24 cellular contexts compared by ENCODE assay signal in the genomic region with DNA sequence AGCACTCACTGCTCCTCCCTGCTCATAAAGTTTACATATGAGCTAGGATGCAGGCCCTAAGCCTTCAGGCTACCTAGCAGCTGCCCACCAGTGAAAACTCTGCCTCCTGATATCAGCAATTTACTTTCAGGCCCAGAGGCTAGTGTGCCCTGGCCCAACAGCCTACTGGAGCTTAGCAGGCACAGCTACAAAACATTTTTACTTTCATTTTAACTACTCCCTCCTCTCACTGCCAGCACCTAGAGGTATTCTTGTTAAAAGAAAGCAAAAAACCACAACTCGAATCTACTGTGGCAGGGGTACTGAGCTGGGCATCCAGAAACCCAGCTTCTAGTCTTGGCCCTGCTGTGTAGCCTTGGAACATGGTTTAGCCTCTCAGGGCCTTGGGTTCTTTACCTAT. TPM values are rescaled to one million over a fixed set of nuclear protein-coding genes. Genes with fewer than 3 reads are reported as not detected.
DNase-seq lines count a peak whose midpoint lies in the region; ATAC-seq lines count a peak whose summit lies in the region.
"Had no signal": no experiment of that assay in that cellular context is flagged by ENCODE, and none has a peak within 500 bp of the region (broad histone marks: within the 10 kb centered on the region; RNA-seq: fewer than 3 reads in every experiment).

No MANE protein-coding gene starts in this region.

- H3K36me3 Mint-ChIP-seq in activated T-cell treated with anti-CD3 and anti-CD28 coated beads, Interleukin-2, amount 50 U/mL, for 72 hours (ENCODE audit: insufficient read depth in 2 of 2) = no peaks in the 10 kb centered on the region
- no peaks in the 10 kb centered on the region for H3K36me3 Mint-ChIP-seq in activated T-cell treated with anti-CD3 and anti-CD28 coated beads, Interleukin-2, amount 50 U/mL, for 24 hours (ENCODE audit: low read depth)
- H3K36me3 Mint-ChIP-seq in stimulated activated effector memory CD8-positive, alpha-beta T cell treated with anti-CD3 and anti-CD28 coated beads, Interleukin-12 subunit alpha, Interleukin-12 subunit beta, amount 100 ng/mL, for 72 hours = no peaks in the 10 kb centered on the region
- H3K36me3 Mint-ChIP-seq: activated naive CD4-positive, alpha-beta T cell treated with anti-CD3 and anti-CD28 coated beads, Interleukin-2, amount 50 U/mL, for 24 hours had no signal

- H3K27ac Mint-ChIP-seq in activated T-cell treated with anti-CD3 and anti-CD28 coated beads, Interleukin-2, amount 50 U/mL, for 72 hours = no peak overlapping the region
- H3K27ac Mint-ChIP-seq in activated T-cell treated with anti-CD3 and anti-CD28 coated beads, Interleukin-2, amount 50 U/mL, for 24 hours = no peak overlapping the region
- H3K27ac Mint-ChIP-seq in stimulated activated effector memory CD8-positive, alpha-beta T cell treated with anti-CD3 and anti-CD28 coated beads, Interleukin-12 subunit alpha, Interleukin-12 subunit beta, amount 100 ng/mL, for 72 hours = no peak overlapping the region
- H3K27ac Mint-ChIP-seq: activated naive CD4-positive, alpha-beta T cell treated with anti-CD3 and anti-CD28 coated beads, Interleukin-2, amount 50 U/mL, for 24 hours; activated T-helper 1 cell treated with anti-CD3 and anti-CD28 coated beads, Interleukin-12 subunit alpha, Interleukin-12 subunit beta, Interleukin-2, Interleukin-4 antibody, amounts not matched to agents 30 ng/mL and 10 ng/mL and 1 ng/mL, durations not matched to agents 14 hours and 24 hours and 36 hours had no signal

- H3K27me3 Mint-ChIP-seq in activated T-cell treated with anti-CD3 and anti-CD28 coated beads, Interleukin-2, amount 50 U/mL, for 72 hours (ENCODE audit: low read depth) = peaks cover 19% of the 10 kb centered on the region
- H3K27me3 Mint-ChIP-seq in activated T-cell treated with anti-CD3 and anti-CD28 coated beads, Interleukin-2, amount 50 U/mL, for 24 hours = peaks cover 43% of the 10 kb centered on the region

- no peak for DNase-seq in activated T-cell treated with anti-CD3 and anti-CD28 coated beads, Interleukin-2, amount 50 U/mL, for 72 hours
- DNase-seq in activated T-cell treated with anti-CD3 and anti-CD28 coated beads, Interleukin-2, amount 50 U/mL, for 24 hours = no peak
- no peak for DNase-seq in stimulated activated effector memory CD8-positive, alpha-beta T cell treated with anti-CD3 and anti-CD28 coated beads, Interleukin-12 subunit alpha, Interleukin-12 subunit beta, amount 100 ng/mL, for 72 hours (ENCODE audit: low spot score in 2 of 2)
- DNase-seq in posterior vena cava (ENCODE audit: low spot score) (no peak), NCI-H1048 (lab: John Stamatoyannopoulos, UW) (no peak), NCI-H748 treated with DMSO at 0.1 percent for 48 hours (lab: John Stamatoyannopoulos, UW) (no peak)
- DNase-seq: anterior cingulate cortex, Calu3, dermis blood vessel endothelial cell, EL, glutamatergic neuron, kidney glomerular epithelial cell, mammary epithelial cell, NCI-H446 treated with DMSO at 0.1 percent for 48 hours had no signal

- intact Hi-C loops in posterior vena cava (cut with DNase I) = no loop called here

- peak overlapping the region; percentile 9 to 12 for H3K4me3 Mint-ChIP-seq in activated T-cell treated with anti-CD3 and anti-CD28 coated beads, Interleukin-2, amount 50 U/mL, for 72 hours
- no peak overlapping the region for H3K4me3 Mint-ChIP-seq in activated T-cell treated with anti-CD3 and anti-CD28 coated beads, Interleukin-2, amount 50 U/mL, for 24 hours
- H3K4me3 Mint-ChIP-seq in stimulated activated effector memory CD8-positive, alpha-beta T cell treated with anti-CD3 and anti-CD28 coated beads, Interleukin-12 subunit alpha, Interleukin-12 subunit beta, amount 100 ng/mL, for 72 hours = no peak overlapping the region
- H3K4me3 Mint-ChIP-seq: activated naive CD4-positive, alpha-beta T cell treated with anti-CD3 and anti-CD28 coated beads, Interleukin-2, amount 50 U/mL, for 24 hours; activated T-helper 1 cell treated with anti-CD3 and anti-CD28 coated beads, Interleukin-12 subunit alpha, Interleukin-12 subunit beta, Interleukin-2, Interleukin-4 antibody, amounts not matched to agents 30 ng/mL and 10 ng/mL and 1 ng/mL, durations not matched to agents 14 hours and 24 hours and 36 hours had no signal

- peaks cover 11% of the 10 kb centered on the region for H3K4me1 Mint-ChIP-seq in activated T-cell treated with anti-CD3 and anti-CD28 coated beads, Interleukin-2, amount 50 U/mL, for 72 hours (ENCODE audit: low read depth)
- H3K4me1 Mint-ChIP-seq in activated T-cell treated with anti-CD3 and anti-CD28 coated beads, Interleukin-2, amount 50 U/mL, for 24 hours (ENCODE audit: low read depth) = no peaks in the 10 kb centered on the region
- H3K4me1 Mint-ChIP-seq in stimulated activated effector memory CD8-positive, alpha-beta T cell treated with anti-CD3 and anti-CD28 coated beads, Interleukin-12 subunit alpha, Interleukin-12 subunit beta, amount 100 ng/mL, for 72 hours = peaks cover 7% of the 10 kb centered on the region
- H3K4me1 Mint-ChIP-seq: activated naive CD4-positive, alpha-beta T cell treated with anti-CD3 and anti-CD28 coated beads, Interleukin-2, amount 50 U/mL, for 24 hours had no signal

- ATAC-seq in activated T-cell treated with anti-CD3 and anti-CD28 coated beads, Interleukin-2, amount 50 U/mL, for 72 hours (replicated peaks in 1 of 2) = peak; percentile 49 to 62
- peak; percentile 71 for ATAC-seq in GM19468 (IDR thresholded peaks at IDR 0.05; ENCODE audit: extremely low read depth, unreplicated experiment)
- ATAC-seq in HG03432 (IDR thresholded peaks at IDR 0.05; ENCODE audit: unreplicated experiment) = peak; percentile 77
- ATAC-seq in stimulated activated effector memory CD8-positive, alpha-beta T cell treated with anti-CD3 and anti-CD28 coated beads, Interleukin-12 subunit alpha, Interleukin-12 subunit beta, amount 100 ng/mL, for 72 hours = peak; percentile 37
- ATAC-seq: SK-N-SH treated with all-trans-retinoic acid at 6 μM for 48 hours had no signal

- H3K9me3 Mint-ChIP-seq in activated T-cell treated with anti-CD3 and anti-CD28 coated beads, Interleukin-2, amount 50 U/mL, for 72 hours = no peaks in the 10 kb centered on the region
- no peaks in the 10 kb centered on the region for H3K9me3 Mint-ChIP-seq in activated T-cell treated with anti-CD3 and anti-CD28 coated beads, Interleukin-2, amount 50 U/mL, for 24 hours
- no peaks in the 10 kb centered on the region for H3K9me3 Mint-ChIP-seq in stimulated activated effector memory CD8-positive, alpha-beta T cell treated with anti-CD3 and anti-CD28 coated beads, Interleukin-12 subunit alpha, Interleukin-12 subunit beta, amount 100 ng/mL, for 72 hours
- H3K9me3 Mint-ChIP-seq: activated naive CD4-positive, alpha-beta T cell treated with anti-CD3 and anti-CD28 coated beads, Interleukin-2, amount 50 U/mL, for 24 hours; activated T-helper 1 cell treated with anti-CD3 and anti-CD28 coated beads, Interleukin-12 subunit alpha, Interleukin-12 subunit beta, Interleukin-2, Interleukin-4 antibody, amounts not matched to agents 30 ng/mL and 10 ng/mL and 1 ng/mL, durations not matched to agents 14 hours and 24 hours and 36 hours had no signal

RNA-seq across cellular contexts. Expression of gene LORICRIN, which starts 5.8 kb away (rescaled TPM):
- under 1 TPM in 1 of 2 donors, not detected in 1; 0.46 TPM for total RNA-seq in activated T-cell treated with anti-CD3 and anti-CD28 coated beads, Interleukin-2, amount 50 U/mL, for 72 hours
- not detected for total RNA-seq in posterior vena cava
- total RNA-seq: A673; activated T-helper 1 cell treated with anti-CD3 and anti-CD28 coated beads, Interleukin-12 subunit alpha, Interleukin-12 subunit beta, Interleukin-2, Interleukin-4 antibody, amounts not matched to agents 30 ng/mL and 10 ng/mL and 1 ng/mL, durations not matched to agents 14 hours and 24 hours and 36 hours; Calu3; cardiac septum; dermis blood vessel endothelial cell; endothelial cell of umbilical vein; mammary epithelial cell; RPMI7951 had no signal

RNA-seq across cellular contexts. Expression of gene PRR9, which starts 36.3 kb away (rescaled TPM):
- not detected for total RNA-seq in activated T-cell treated with anti-CD3 and anti-CD28 coated beads, Interleukin-2, amount 50 U/mL, for 72 hours
- total RNA-seq in posterior vena cava = not detected
- total RNA-seq: A673; activated T-helper 1 cell treated with anti-CD3 and anti-CD28 coated beads, Interleukin-12 subunit alpha, Interleukin-12 subunit beta, Interleukin-2, Interleukin-4 antibody, amounts not matched to agents 30 ng/mL and 10 ng/mL and 1 ng/mL, durations not matched to agents 14 hours and 24 hours and 36 hours; Calu3; cardiac septum; dermis blood vessel endothelial cell; endothelial cell of umbilical vein; prostate gland; RPMI7951 had no signal

RNA-seq across cellular contexts. Expression of gene LELP1, which starts 50.5 kb away (rescaled TPM):
- total RNA-seq in activated T-cell treated with anti-CD3 and anti-CD28 coated beads, Interleukin-2, amount 50 U/mL, for 72 hours = not detected
- total RNA-seq in posterior vena cava = not detected
- total RNA-seq: A673; activated T-helper 1 cell treated with anti-CD3 and anti-CD28 coated beads, Interleukin-12 subunit alpha, Interleukin-12 subunit beta, Interleukin-2, Interleukin-4 antibody, amounts not matched to agents 30 ng/mL and 10 ng/mL and 1 ng/mL, durations not matched to agents 14 hours and 24 hours and 36 hours; Calu3; cardiac septum; dermis blood vessel endothelial cell; endothelial cell of umbilical vein; mammary epithelial cell; RPMI7951 had no signal

RNA-seq across cellular contexts. Expression of gene PGLYRP3, which starts 59.1 kb away (rescaled TPM):
- not detected for total RNA-seq in activated T-cell treated with anti-CD3 and anti-CD28 coated beads, Interleukin-2, amount 50 U/mL, for 72 hours
- not detected for total RNA-seq in posterior vena cava
- total RNA-seq: A673; activated T-helper 1 cell treated with anti-CD3 and anti-CD28 coated beads, Interleukin-12 subunit alpha, Interleukin-12 subunit beta, Interleukin-2, Interleukin-4 antibody, amounts not matched to agents 30 ng/mL and 10 ng/mL and 1 ng/mL, durations not matched to agents 14 hours and 24 hours and 36 hours; Calu3; cardiac septum; dermis blood vessel endothelial cell; endothelial cell of umbilical vein; prostate gland; RPMI7951 had no signal

Comparison
In these comparisons a context has a peak if more than half of its experiments do, and no peak if none do; other contexts are left out.
1. H3K4me3 Mint-ChIP-seq: peak in activated T-cell treated with anti-CD3 and anti-CD28 coated beads, Interleukin-2, amount 50 U/mL, for 72 hours (2 of 2); none in activated T-cell treated with anti-CD3 and anti-CD28 coated beads, Interleukin-2, amount 50 U/mL, for 24 hours (single experiment) and stimulated activated effector memory CD8-positive, alpha-beta T cell treated with anti-CD3 and anti-CD28 coated beads, Interleukin-12 subunit alpha, Interleukin-12 subunit beta, amount 100 ng/mL, for 72 hours (single experiment).
2. Peak in every context shown above with its lines, with median percentiles within 50 percentile points of each other: ATAC-seq.